2 cellular contexts compared by ENCODE assay signal in the genomic region with DNA sequence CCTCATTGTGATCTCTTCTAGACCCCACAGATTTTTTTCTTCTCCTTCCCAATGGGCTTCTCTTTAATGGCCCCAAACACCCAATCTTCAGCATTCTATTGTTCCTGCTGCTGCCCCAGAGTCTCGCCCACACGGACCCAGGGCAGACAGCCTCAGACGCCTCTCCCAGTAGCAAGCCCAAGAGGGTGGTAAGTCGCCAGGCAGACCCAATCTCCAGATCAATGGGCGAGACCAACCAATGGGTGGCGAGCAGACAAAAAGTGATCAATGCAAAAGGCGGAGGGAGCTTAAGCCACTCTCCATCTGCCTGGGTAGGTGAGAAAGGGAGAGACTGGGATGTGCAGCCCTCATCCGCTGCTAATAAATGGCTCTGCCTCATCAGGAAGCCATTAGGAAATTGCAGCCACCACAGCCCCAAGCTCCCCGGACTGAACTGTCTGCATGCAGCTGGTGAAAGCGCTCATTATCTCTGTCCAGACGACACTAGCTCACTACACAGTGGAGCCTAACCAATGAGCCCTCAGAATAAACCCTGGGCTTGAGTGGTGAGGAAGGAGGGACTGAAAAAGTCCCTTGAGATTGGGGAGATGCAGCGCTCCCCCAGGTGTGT.
TF ChIP-seq lines count a peak whose summit lies in the region.

No MANE protein-coding gene starts in this region.

TF ChIP-seq in liver, 16 proteins besides CTCF, POLR2A, EP300 and RAD21:
- TF ChIP-seq, protein P1, sequence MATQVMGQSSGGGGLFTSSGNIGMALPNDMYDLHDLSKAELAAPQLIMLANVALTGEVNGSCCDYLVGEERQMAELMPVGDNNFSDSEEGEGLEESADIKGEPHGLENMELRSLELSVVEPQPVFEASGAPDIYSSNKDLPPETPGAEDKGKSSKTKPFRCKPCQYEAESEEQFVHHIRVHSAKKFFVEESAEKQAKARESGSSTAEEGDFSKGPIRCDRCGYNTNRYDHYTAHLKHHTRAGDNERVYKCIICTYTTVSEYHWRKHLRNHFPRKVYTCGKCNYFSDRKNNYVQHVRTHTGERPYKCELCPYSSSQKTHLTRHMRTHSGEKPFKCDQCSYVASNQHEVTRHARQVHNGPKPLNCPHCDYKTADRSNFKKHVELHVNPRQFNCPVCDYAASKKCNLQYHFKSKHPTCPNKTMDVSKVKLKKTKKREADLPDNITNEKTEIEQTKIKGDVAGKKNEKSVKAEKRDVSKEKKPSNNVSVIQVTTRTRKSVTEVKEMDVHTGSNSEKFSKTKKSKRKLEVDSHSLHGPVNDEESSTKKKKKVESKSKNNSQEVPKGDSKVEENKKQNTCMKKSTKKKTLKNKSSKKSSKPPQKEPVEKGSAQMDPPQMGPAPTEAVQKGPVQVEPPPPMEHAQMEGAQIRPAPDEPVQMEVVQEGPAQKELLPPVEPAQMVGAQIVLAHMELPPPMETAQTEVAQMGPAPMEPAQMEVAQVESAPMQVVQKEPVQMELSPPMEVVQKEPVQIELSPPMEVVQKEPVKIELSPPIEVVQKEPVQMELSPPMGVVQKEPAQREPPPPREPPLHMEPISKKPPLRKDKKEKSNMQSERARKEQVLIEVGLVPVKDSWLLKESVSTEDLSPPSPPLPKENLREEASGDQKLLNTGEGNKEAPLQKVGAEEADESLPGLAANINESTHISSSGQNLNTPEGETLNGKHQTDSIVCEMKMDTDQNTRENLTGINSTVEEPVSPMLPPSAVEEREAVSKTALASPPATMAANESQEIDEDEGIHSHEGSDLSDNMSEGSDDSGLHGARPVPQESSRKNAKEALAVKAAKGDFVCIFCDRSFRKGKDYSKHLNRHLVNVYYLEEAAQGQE (IDR thresholded peaks at IDR 0.05), result no peak
- TF ChIP-seq HNF4A (conservative IDR thresholded peaks at IDR 0.05) (no peak), FOXA1 (IDR thresholded peaks at IDR 0.05) (no peak), EGR1 (IDR thresholded peaks at IDR 0.05; ENCODE audit: low read depth in 2 of 2) (no peak), YY1 (IDR thresholded peaks at IDR 0.05) (no peak), RXRA (IDR thresholded peaks at IDR 0.05) (no peak), FOXA2 (IDR thresholded peaks at IDR 0.05) (no peak), HNF4G (IDR thresholded peaks at IDR 0.05) (no peak), TAF1 (conservative IDR thresholded peaks at IDR 0.05) (no peak)
- TF ChIP-seq, protein P2, sequence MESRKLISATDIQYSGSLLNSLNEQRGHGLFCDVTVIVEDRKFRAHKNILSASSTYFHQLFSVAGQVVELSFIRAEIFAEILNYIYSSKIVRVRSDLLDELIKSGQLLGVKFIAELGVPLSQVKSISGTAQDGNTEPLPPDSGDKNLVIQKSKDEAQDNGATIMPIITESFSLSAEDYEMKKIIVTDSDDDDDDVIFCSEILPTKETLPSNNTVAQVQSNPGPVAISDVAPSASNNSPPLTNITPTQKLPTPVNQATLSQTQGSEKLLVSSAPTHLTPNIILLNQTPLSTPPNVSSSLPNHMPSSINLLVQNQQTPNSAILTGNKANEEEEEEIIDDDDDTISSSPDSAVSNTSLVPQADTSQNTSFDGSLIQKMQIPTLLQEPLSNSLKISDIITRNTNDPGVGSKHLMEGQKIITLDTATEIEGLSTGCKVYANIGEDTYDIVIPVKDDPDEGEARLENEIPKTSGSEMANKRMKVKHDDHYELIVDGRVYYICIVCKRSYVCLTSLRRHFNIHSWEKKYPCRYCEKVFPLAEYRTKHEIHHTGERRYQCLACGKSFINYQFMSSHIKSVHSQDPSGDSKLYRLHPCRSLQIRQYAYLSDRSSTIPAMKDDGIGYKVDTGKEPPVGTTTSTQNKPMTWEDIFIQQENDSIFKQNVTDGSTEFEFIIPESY (IDR thresholded peaks at IDR 0.05), result no peak

TF ChIP-seq in HepG2, 621 proteins besides CTCF, POLR2A, EP300 and RAD21:
- TF ChIP-seq, protein P3, sequence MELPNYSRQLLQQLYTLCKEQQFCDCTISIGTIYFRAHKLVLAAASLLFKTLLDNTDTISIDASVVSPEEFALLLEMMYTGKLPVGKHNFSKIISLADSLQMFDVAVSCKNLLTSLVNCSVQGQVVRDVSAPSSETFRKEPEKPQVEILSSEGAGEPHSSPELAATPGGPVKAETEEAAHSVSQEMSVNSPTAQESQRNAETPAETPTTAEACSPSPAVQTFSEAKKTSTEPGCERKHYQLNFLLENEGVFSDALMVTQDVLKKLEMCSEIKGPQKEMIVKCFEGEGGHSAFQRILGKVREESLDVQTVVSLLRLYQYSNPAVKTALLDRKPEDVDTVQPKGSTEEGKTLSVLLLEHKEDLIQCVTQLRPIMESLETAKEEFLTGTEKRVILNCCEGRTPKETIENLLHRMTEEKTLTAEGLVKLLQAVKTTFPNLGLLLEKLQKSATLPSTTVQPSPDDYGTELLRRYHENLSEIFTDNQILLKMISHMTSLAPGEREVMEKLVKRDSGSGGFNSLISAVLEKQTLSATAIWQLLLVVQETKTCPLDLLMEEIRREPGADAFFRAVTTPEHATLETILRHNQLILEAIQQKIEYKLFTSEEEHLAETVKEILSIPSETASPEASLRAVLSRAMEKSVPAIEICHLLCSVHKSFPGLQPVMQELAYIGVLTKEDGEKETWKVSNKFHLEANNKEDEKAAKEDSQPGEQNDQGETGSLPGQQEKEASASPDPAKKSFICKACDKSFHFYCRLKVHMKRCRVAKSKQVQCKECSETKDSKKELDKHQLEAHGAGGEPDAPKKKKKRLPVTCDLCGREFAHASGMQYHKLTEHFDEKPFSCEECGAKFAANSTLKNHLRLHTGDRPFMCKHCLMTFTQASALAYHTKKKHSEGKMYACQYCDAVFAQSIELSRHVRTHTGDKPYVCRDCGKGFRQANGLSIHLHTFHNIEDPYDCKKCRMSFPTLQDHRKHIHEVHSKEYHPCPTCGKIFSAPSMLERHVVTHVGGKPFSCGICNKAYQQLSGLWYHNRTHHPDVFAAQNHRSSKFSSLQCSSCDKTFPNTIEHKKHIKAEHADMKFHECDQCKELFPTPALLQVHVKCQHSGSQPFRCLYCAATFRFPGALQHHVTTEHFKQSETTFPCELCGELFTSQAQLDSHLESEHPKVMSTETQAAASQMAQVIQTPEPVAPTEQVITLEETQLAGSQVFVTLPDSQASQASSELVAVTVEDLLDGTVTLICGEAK (IDR thresholded peaks at IDR 0.05), result no peak
- TF ChIP-seq, protein P3 (CRISPR knock-in tag; IDR thresholded peaks at IDR 0.05), result no peak
- no peak for TF ChIP-seq PHF20 (CRISPR knock-in tag; IDR thresholded peaks at IDR 0.05)
- TF ChIP-seq JARID2 (CRISPR knock-in tag; IDR thresholded peaks at IDR 0.05; ENCODE audit: insufficient replicate concordance), result no peak
- no peak for TF ChIP-seq KLF13 (CRISPR knock-in tag; IDR thresholded peaks at IDR 0.05)
- TF ChIP-seq, protein P4, sequence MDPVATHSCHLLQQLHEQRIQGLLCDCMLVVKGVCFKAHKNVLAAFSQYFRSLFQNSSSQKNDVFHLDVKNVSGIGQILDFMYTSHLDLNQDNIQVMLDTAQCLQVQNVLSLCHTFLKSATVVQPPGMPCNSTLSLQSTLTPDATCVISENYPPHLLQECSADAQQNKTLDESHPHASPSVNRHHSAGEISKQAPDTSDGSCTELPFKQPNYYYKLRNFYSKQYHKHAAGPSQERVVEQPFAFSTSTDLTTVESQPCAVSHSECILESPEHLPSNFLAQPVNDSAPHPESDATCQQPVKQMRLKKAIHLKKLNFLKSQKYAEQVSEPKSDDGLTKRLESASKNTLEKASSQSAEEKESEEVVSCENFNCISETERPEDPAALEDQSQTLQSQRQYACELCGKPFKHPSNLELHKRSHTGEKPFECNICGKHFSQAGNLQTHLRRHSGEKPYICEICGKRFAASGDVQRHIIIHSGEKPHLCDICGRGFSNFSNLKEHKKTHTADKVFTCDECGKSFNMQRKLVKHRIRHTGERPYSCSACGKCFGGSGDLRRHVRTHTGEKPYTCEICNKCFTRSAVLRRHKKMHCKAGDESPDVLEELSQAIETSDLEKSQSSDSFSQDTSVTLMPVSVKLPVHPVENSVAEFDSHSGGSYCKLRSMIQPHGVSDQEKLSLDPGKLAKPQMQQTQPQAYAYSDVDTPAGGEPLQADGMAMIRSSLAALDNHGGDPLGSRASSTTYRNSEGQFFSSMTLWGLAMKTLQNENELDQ (CRISPR knock-in tag; IDR thresholded peaks at IDR 0.05; ENCODE audit: borderline replicate concordance), result no peak
- no peak for TF ChIP-seq POLR2AphosphoS5 (IDR thresholded peaks at IDR 0.05; ENCODE audit: low read depth, low read length)
- no peak for TF ChIP-seq CBFB (CRISPR knock-in tag; IDR thresholded peaks at IDR 0.05)
- no peak for TF ChIP-seq HNRNPL (IDR thresholded peaks at IDR 0.05; ENCODE audit: low read depth, low read length)
- no peak for TF ChIP-seq JUND (CRISPR knock-in tag; IDR thresholded peaks at IDR 0.05)
- no peak for TF ChIP-seq ZNF772 (CRISPR knock-in tag; IDR thresholded peaks at IDR 0.05)
- no peak for TF ChIP-seq ZBTB7B (CRISPR knock-in tag; IDR thresholded peaks at IDR 0.05)
- TF ChIP-seq, protein P5, sequence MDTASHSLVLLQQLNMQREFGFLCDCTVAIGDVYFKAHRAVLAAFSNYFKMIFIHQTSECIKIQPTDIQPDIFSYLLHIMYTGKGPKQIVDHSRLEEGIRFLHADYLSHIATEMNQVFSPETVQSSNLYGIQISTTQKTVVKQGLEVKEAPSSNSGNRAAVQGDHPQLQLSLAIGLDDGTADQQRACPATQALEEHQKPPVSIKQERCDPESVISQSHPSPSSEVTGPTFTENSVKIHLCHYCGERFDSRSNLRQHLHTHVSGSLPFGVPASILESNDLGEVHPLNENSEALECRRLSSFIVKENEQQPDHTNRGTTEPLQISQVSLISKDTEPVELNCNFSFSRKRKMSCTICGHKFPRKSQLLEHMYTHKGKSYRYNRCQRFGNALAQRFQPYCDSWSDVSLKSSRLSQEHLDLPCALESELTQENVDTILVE (CRISPR knock-in tag; IDR thresholded peaks at IDR 0.05), result no peak
- TF ChIP-seq, protein P6, sequence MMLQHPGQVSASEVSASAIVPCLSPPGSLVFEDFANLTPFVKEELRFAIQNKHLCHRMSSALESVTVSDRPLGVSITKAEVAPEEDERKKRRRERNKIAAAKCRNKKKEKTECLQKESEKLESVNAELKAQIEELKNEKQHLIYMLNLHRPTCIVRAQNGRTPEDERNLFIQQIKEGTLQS (CRISPR knock-in tag; IDR thresholded peaks at IDR 0.05), result no peak
- no peak for TF ChIP-seq KMT2A (CRISPR knock-in tag; IDR thresholded peaks at IDR 0.05)
- TF ChIP-seq, protein P7, sequence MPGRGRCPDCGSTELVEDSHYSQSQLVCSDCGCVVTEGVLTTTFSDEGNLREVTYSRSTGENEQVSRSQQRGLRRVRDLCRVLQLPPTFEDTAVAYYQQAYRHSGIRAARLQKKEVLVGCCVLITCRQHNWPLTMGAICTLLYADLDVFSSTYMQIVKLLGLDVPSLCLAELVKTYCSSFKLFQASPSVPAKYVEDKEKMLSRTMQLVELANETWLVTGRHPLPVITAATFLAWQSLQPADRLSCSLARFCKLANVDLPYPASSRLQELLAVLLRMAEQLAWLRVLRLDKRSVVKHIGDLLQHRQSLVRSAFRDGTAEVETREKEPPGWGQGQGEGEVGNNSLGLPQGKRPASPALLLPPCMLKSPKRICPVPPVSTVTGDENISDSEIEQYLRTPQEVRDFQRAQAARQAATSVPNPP (CRISPR knock-in tag; IDR thresholded peaks at IDR 0.05), result no peak
